ENCODE assay signal across 20 cellular contexts in genomic region chr17:9410737-9411136, GRCh38.
A peak's percentile ranks its signal among the peaks of the same experiment; 100 is the strongest.
DNase-seq lines count a peak whose midpoint lies in the region; ATAC-seq, FAIRE-seq and TF ChIP-seq lines count a peak whose summit lies in the region.
"Had no signal": no experiment of that assay in that cellular context is flagged by ENCODE, and none has a peak within 500 bp of the region (broad histone marks: within the 10 kb centered on the region; RNA-seq: fewer than 3 reads in every experiment).

No MANE protein-coding gene starts in this region.

- TF ChIP-seq EP300 in A549 (IDR thresholded peaks at IDR 0.05): no peak

- intact Hi-C loops in Right ventricle myocardium inferior (cut with DNase I): no loop called here

- CTCF ChIA-PET in A549 (lab: Yijun Ruan, JAX): interaction anchor here (1.1 kb wide), 1 partner anchor 16 kb away, joined by 3 read pairs; no protein-coding TSS in a partner anchor

- POLR2A ChIA-PET in A549 (lab: Yijun Ruan, JAX): no interaction called here

- no peak for TF ChIP-seq CTCF in A549 (IDR thresholded peaks at IDR 0.05)

- no peak overlapping the region for H3K4me3 ChIP-seq in A549
- H3K4me3 ChIP-seq: BLaER1, GM23248, HAP-1 had no signal

- no peaks in the 10 kb centered on the region for H3K9me3 ChIP-seq in A549
- H3K9me3 ChIP-seq: BLaER1, Caco-2, HAP-1 had no signal

- DNase-seq in A549 (ENCODE audit: low read depth in 1 of 2, low spot score in 1 of 2) (no peak), H54 (ENCODE audit: insufficient read length, low spot score) (no peak), NCI-H1092 (lab: John Stamatoyannopoulos, UW) (no peak), Right ventricle myocardium inferior (ENCODE audit: missing footprints) (no peak)
- DNase-seq in activated CD4-positive, alpha-beta T cell treated with anti-CD3 and anti-CD28 coated beads for 4 hours: no peak
- DNase-seq: 8988T; Caco-2; CD4-positive, CD25-positive, alpha-beta regulatory T cell; CD8-positive, alpha-beta T cell; DMS153; DND-41; GM23248; HFFc6 had no signal

- H3K27ac ChIP-seq in A549: no peak overlapping the region
- H3K27ac ChIP-seq: BLaER1, C4-2B, GM23248 had no signal

- no peak overlapping the region for H3K4me2 ChIP-seq in A549
- H3K4me2 ChIP-seq: BLaER1 had no signal

- 84% methylated on average over 2 of the region's 2 CpGs for WGBS in A549 (ENCODE audit: missing lambda C conversion rate)

- FAIRE-seq in A549 (lab: Jason Lieb, UNC) (peak; percentile 92), H54 (lab: Jason Lieb, UNC) (peak; percentile 23), endometrium (lab: Jason Lieb, UNC) (peak; percentile 91)
- FAIRE-seq: G401.6, GM12892, H1 had no signal

- ATAC-seq in A549 (no peak), Right ventricle myocardium inferior (no peak)
- ATAC-seq: CD8-positive, alpha-beta T cell had no signal

- H3K4me1 ChIP-seq in A549: no peaks in the 10 kb centered on the region
- H3K4me1 ChIP-seq: BLaER1, Caco-2 had no signal

- TF ChIP-seq RAD21 in A549 (conservative IDR thresholded peaks at IDR 0.05 in 1 of 2, IDR thresholded peaks at IDR 0.05 in 1 of 2): no peak

- TF ChIP-seq POLR2A in A549 (IDR thresholded peaks at IDR 0.05; ENCODE audit: low read length): no peak
- no peak for TF ChIP-seq POLR2A in H54 (IDR thresholded peaks at IDR 0.05; ENCODE audit: low read depth, low read length)

TF ChIP-seq in A549, 52 proteins besides CTCF, POLR2A, EP300 and RAD21:
- TF ChIP-seq KDM5A (IDR thresholded peaks at IDR 0.05) (no peak), HOXB5 (CRISPR knock-in tag; IDR thresholded peaks at IDR 0.05) (no peak), ZFP36 (IDR thresholded peaks at IDR 0.05; ENCODE audit: borderline replicate concordance, partially characterized antibody) (no peak), ZC3H11A (IDR thresholded peaks at IDR 0.05) (no peak), PHF8 (IDR thresholded peaks at IDR 0.05; ENCODE audit: borderline replicate concordance, low read depth) (no peak), NFE2L2 (conservative IDR thresholded peaks at IDR 0.05; ENCODE audit: low read length) (no peak), TP53 (CRISPR knock-in tag; IDR thresholded peaks at IDR 0.05) (no peak), ESRRA (IDR thresholded peaks at IDR 0.05; ENCODE audit: borderline replicate concordance, low read length) (no peak), CHD4 (IDR thresholded peaks at IDR 0.05; ENCODE audit: borderline replicate concordance) (no peak), HEYL (CRISPR knock-in tag; IDR thresholded peaks at IDR 0.05) (no peak), BCL3 (IDR thresholded peaks at IDR 0.05) (no peak)
- TF ChIP-seq, protein P1, sequence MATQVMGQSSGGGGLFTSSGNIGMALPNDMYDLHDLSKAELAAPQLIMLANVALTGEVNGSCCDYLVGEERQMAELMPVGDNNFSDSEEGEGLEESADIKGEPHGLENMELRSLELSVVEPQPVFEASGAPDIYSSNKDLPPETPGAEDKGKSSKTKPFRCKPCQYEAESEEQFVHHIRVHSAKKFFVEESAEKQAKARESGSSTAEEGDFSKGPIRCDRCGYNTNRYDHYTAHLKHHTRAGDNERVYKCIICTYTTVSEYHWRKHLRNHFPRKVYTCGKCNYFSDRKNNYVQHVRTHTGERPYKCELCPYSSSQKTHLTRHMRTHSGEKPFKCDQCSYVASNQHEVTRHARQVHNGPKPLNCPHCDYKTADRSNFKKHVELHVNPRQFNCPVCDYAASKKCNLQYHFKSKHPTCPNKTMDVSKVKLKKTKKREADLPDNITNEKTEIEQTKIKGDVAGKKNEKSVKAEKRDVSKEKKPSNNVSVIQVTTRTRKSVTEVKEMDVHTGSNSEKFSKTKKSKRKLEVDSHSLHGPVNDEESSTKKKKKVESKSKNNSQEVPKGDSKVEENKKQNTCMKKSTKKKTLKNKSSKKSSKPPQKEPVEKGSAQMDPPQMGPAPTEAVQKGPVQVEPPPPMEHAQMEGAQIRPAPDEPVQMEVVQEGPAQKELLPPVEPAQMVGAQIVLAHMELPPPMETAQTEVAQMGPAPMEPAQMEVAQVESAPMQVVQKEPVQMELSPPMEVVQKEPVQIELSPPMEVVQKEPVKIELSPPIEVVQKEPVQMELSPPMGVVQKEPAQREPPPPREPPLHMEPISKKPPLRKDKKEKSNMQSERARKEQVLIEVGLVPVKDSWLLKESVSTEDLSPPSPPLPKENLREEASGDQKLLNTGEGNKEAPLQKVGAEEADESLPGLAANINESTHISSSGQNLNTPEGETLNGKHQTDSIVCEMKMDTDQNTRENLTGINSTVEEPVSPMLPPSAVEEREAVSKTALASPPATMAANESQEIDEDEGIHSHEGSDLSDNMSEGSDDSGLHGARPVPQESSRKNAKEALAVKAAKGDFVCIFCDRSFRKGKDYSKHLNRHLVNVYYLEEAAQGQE (IDR thresholded peaks at IDR 0.05): no peak
- TF ChIP-seq, protein P2, sequence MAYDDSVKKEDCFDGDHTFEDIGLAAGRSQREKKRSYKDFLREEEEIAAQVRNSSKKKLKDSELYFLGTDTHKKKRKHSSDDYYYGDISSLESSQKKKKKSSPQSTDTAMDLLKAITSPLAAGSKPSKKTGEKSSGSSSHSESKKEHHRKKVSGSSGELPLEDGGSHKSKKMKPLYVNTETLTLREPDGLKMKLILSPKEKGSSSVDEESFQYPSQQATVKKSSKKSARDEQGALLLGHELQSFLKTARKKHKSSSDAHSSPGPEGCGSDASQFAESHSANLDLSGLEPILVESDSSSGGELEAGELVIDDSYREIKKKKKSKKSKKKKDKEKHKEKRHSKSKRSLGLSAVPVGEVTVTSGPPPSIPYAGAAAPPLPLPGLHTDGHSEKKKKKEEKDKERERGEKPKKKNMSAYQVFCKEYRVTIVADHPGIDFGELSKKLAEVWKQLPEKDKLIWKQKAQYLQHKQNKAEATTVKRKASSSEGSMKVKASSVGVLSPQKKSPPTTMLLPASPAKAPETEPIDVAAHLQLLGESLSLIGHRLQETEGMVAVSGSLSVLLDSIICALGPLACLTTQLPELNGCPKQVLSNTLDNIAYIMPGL (CRISPR knock-in tag; IDR thresholded peaks at IDR 0.05; ENCODE audit: borderline replicate concordance): no peak
- TF ChIP-seq, protein P3, sequence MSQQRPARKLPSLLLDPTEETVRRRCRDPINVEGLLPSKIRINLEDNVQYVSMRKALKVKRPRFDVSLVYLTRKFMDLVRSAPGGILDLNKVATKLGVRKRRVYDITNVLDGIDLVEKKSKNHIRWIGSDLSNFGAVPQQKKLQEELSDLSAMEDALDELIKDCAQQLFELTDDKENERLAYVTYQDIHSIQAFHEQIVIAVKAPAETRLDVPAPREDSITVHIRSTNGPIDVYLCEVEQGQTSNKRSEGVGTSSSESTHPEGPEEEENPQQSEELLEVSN (IDR thresholded peaks at IDR 0.05; ENCODE audit: borderline replicate concordance, low read depth): no peak
